In the genomic region with DNA sequence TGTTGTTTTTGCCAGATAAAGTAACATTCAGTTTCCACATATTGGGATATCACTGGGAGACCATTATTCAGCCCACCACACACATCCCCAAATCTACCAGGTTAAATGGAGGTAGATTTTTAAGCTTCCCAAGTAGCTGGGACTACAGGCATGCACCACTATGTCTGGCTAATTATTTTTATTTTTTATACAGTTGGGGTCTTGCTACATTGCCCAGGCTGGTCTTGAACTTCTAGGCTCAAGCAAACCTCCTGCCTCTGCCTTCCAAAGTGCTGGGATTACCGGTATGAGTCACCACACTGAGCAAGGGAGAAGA, we compare ENCODE assay signal across 1 cellular context.
TF ChIP-seq lines count a peak whose summit lies in the region.

No MANE protein-coding gene starts in this region.

TF ChIP-seq in GM12878, 131 proteins besides CTCF, POLR2A, EP300 and RAD21 (continued from another document):
- TF ChIP-seq, protein P1, sequence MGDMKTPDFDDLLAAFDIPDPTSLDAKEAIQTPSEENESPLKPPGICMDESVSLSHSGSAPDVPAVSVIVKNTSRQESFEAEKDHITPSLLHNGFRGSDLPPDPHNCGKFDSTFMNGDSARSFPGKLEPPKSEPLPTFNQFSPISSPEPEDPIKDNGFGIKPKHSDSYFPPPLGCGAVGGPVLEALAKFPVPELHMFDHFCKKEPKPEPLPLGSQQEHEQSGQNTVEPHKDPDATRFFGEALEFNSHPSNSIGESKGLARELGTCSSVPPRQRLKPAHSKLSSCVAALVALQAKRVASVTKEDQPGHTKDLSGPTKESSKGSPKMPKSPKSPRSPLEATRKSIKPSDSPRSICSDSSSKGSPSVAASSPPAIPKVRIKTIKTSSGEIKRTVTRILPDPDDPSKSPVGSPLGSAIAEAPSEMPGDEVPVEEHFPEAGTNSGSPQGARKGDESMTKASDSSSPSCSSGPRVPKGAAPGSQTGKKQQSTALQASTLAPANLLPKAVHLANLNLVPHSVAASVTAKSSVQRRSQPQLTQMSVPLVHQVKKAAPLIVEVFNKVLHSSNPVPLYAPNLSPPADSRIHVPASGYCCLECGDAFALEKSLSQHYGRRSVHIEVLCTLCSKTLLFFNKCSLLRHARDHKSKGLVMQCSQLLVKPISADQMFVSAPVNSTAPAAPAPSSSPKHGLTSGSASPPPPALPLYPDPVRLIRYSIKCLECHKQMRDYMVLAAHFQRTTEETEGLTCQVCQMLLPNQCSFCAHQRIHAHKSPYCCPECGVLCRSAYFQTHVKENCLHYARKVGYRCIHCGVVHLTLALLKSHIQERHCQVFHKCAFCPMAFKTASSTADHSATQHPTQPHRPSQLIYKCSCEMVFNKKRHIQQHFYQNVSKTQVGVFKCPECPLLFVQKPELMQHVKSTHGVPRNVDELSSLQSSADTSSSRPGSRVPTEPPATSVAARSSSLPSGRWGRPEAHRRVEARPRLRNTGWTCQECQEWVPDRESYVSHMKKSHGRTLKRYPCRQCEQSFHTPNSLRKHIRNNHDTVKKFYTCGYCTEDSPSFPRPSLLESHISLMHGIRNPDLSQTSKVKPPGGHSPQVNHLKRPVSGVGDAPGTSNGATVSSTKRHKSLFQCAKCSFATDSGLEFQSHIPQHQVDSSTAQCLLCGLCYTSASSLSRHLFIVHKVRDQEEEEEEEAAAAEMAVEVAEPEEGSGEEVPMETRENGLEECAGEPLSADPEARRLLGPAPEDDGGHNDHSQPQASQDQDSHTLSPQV (IDR thresholded peaks at IDR 0.05): no peak
